Comparison of ENCODE assay signal across 28 cellular contexts in the genomic region with DNA sequence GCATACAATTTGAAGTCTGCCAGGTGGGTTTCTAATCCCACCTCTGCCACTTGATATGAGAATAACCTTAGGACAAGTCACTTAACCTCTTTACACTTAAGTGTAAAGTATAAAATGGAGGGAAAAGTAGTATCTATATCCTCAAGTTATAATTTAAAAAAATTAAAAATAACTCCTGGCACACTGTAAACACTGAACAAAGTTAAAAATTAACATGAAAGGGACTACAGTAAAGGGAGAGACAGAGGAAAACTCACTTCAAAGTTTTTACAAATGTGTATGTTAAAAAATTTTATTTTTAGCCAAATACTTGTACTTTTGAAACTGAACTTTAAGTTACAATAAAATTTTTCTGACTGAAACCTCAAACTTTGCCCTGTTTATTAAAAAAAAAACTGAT. TPM values are rescaled to one million over a fixed set of nuclear protein-coding genes. Genes with fewer than 3 reads are reported as not detected.
"Had no signal": no experiment of that assay in that cellular context is flagged by ENCODE, and none has a peak within 500 bp of the region (broad histone marks: within the 10 kb centered on the region; RNA-seq: fewer than 3 reads in every experiment).

No MANE protein-coding gene starts in this region.

- DNase-seq: dermis blood vessel endothelial cell; dorsolateral prefrontal cortex; effector CD4-positive, alpha-beta T cell; effector memory CD4-positive, alpha-beta T cell; endodermal cell; erythroblast; esophagus squamous epithelium; foreskin fibroblast; foreskin melanocyte; gastrocnemius medialis; glutamatergic neuron; head of caudate nucleus; heart right ventricle; hippocampal formation; immature natural killer cell; kidney; kidney glomerular epithelial cell; left colon; left ventricle myocardium superior; lower lobe of right lung; mesenchymal stem cell; mucosa of descending colon had no signal

- FAIRE-seq: colon, endometrium, kidney had no signal

- H3K9me3 ChIP-seq: gastrocnemius medialis had no signal

- H3K27me3 ChIP-seq: dorsolateral prefrontal cortex, esophagus squamous epithelium, gastrocnemius medialis, heart right ventricle had no signal

- H3K36me3 ChIP-seq: gastrocnemius medialis, lower lobe of right lung had no signal

- ATAC-seq: esophagus mucosa, gastrocnemius medialis, heart right ventricle, left colon, left lobe of liver, left ventricle myocardium superior, lower lobe of right lung, mucosa of descending colon had no signal

- H3K4me3 ChIP-seq: coronary artery, dorsolateral prefrontal cortex, esophagus squamous epithelium, gastrocnemius medialis, heart right ventricle, lower lobe of right lung, mucosa of descending colon had no signal

- H3K4me1 ChIP-seq: esophagus squamous epithelium, gastrocnemius medialis, heart right ventricle, lower lobe of right lung had no signal

- H3K27ac ChIP-seq: coronary artery, dorsolateral prefrontal cortex, epithelial cell of prostate, esophagus squamous epithelium, gastrocnemius medialis, heart right ventricle, lower lobe of right lung had no signal

RNA-seq across cellular contexts. Expression of a gene that starts 49.6 kb away (rescaled TPM):
- polyA plus RNA-seq: immature natural killer cell had no signal
